ENCODE assay signal across 8 cellular contexts in the genomic region with DNA sequence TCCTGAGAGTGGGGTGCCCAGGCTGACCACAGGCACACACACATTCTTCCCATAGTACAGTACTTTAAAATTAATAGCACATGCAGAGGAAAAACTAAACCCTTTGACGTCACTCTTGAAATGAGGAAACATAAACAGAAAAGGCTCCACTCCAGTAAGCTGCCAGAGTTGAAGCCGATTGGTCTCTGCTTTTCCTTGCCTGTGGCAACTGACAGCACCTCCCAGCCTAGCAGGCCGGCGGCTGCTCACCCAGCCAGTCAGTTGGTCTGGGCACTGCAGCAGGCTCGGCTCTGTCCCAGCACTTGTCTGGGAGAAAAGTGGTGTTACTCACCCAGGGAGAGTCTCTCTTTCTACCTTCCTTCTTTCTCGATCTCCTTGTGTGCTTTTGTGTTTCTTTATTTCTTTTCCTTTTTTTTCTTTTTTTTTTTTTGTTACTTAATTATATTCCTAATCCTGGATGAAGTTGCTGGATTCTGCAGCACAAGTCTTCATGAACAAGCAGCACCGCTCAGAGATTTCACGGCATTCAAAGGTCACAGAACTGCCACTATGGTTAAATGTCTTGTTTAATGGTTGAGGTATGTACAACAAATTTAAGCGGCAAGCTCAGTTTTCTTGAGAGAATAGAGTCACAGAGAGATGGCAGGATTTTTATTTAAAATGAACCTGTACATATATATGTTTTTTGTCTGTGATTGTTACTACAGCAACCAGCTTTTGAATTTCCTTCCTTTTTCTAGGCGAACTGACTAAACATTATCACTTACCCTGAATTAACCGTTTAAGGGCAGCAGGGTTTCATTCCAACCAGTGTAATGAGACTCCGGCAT. TPM values are rescaled to one million over a fixed set of nuclear protein-coding genes. Genes with fewer than 3 reads are reported as not detected.
DNase-seq lines count a peak whose midpoint lies in the region; ATAC-seq, FAIRE-seq and TF ChIP-seq lines count a peak whose summit lies in the region.

A gene (plus strand): TSS at position 260 of the 830 bp plus-strand sequence.

- no peak for TF ChIP-seq CTCF in bronchial epithelial cell (IDR thresholded peaks at IDR 0.05; ENCODE audit: insufficient read depth, low read length, severe bottlenecking)
- no peak for TF ChIP-seq CTCF in sigmoid colon (IDR thresholded peaks at IDR 0.05)

- DNase-seq in DMS53 (lab: John Stamatoyannopoulos, UW) (peak; percentile 92), HT-29 (ENCODE audit: low spot score) (peak; percentile 45), bronchial epithelial cell (ENCODE audit: low read depth) (peak; percentile 87), iPS-NIHi11 (ENCODE audit: low spot score) (peak; percentile 84), sigmoid colon (peak; percentile 90), COLO668 (lab: John Stamatoyannopoulos, UW; ENCODE audit: unreplicated experiment) (no peak)

- FAIRE-seq in bronchial epithelial cell (lab: Jason Lieb, UNC), result peak; percentile 66

- 3 to 4% methylated on average over 12 of the region's 12 CpGs for WGBS in sigmoid colon, 2 donors

- no peaks in the 10 kb centered on the region for H3K9me3 ChIP-seq in sigmoid colon

- TF ChIP-seq EP300 in sigmoid colon (IDR thresholded peaks at IDR 0.05), result no peak

- peak within 1 kb of the TSS; percentile 23 to 49 (median 34) for H3K27ac ChIP-seq in sigmoid colon

- peak; percentile 54 to 60 for TF ChIP-seq POLR2A in sigmoid colon (IDR thresholded peaks at IDR 0.05)

- H3K27me3 ChIP-seq in bronchial epithelial cell (ENCODE audit: control insufficient read depth, insufficient read depth, low read length) (no peaks in the 10 kb centered on the region), sigmoid colon (no peaks in the 10 kb centered on the region)

- peak; percentile 96 for ATAC-seq in GM21447 (IDR thresholded peaks at IDR 0.05; ENCODE audit: unreplicated experiment)

- no peaks in the 10 kb centered on the region for H3K36me3 ChIP-seq in bronchial epithelial cell (ENCODE audit: control insufficient read depth, insufficient read depth, low read length)
- no peaks in the 10 kb centered on the region for H3K36me3 ChIP-seq in sigmoid colon

- peaks cover 0 to 16% (median 13%) of the 10 kb centered on the region in 4 donors for H3K4me1 ChIP-seq in sigmoid colon

- H3K4me3 ChIP-seq in bronchial epithelial cell (ENCODE audit: low read depth, low read length) (no peak within 1 kb of the TSS), sigmoid colon (peak within 1 kb of the TSS; percentile 10 to 34 (median 20))

- intact Hi-C loops in T-helper 2 cell treated with Interferon-gamma antibody and Interleukin-4, amounts not matched to agents 100 ng/mL and 5 ng/mL, for 36 hours (cut with micrococcal nuclease), result loop anchor here (1.0 to 5.0 kb wide), 5 partner anchors 29 to 355 kb away; a partner anchor contains a TSS
- intact Hi-C loops in sigmoid colon (cut with DNase I), result no loop called here

RNA-seq across cellular contexts. Expression of the gene that starts here (rescaled TPM):
- total RNA-seq in HT-29 (2014; rRNA removed; shearing (Covaris generic)), result not detected in 2 replicates
- 13.5 and 14.0 TPM in 2 replicates for total RNA-seq in T-helper 2 cell treated with Interferon-gamma antibody and Interleukin-4, amounts not matched to agents 100 ng/mL and 5 ng/mL, for 36 hours
- under 0.01 and 0.53 TPM in 2 replicates for total RNA-seq in bronchial epithelial cell
- 10 to 100 TPM in 1 of 4 donors, 1 to 10 TPM in 3; 6.3 to 10.3 (median 8.9) TPM for total RNA-seq in sigmoid colon
- 1 to 10 TPM; 1.1 to 1.4 (median 1.2) TPM for polyA plus RNA-seq in sigmoid colon

Comparison
In these comparisons a context has a peak if more than half of its experiments do, and no peak if none do; other contexts are left out.
1. Peak in DNase-seq in HT-29; RNA of the gene not detected or under 1 TPM.
2. Peak in DNase-seq in bronchial epithelial cell; RNA of the gene not detected or under 1 TPM.